Comparison of ENCODE assay signal across 11 cellular contexts in genomic region chr7:139798221-139798620, GRCh38. TPM values are rescaled to one million over a fixed set of nuclear protein-coding genes. Genes with fewer than 3 reads are reported as not detected.
DNase-seq lines count a peak whose midpoint lies in the region; ATAC-seq and TF ChIP-seq lines count a peak whose summit lies in the region.
"Had no signal": no experiment of that assay in that cellular context is flagged by ENCODE, and none has a peak within 500 bp of the region (broad histone marks: within the 10 kb centered on the region; RNA-seq: fewer than 3 reads in every experiment).

No MANE protein-coding gene starts in this region.

- H3K4me1 ChIP-seq in KMS-11 (ENCODE audit: low read depth, poor library complexity, severe bottlenecking) (peaks cover 26% of the 10 kb centered on the region), mucosa of descending colon (ENCODE audit: low read depth) (no peaks in the 10 kb centered on the region), testis (no peaks in the 10 kb centered on the region), sigmoid colon (no peaks in the 10 kb centered on the region)

- no peak for TF ChIP-seq POLR2A in testis (IDR thresholded peaks at IDR 0.05)
- TF ChIP-seq POLR2A in sigmoid colon (IDR thresholded peaks at IDR 0.05) = no peak

- TF ChIP-seq EP300 in sigmoid colon (IDR thresholded peaks at IDR 0.05) = no peak

- H3K27ac Mint-ChIP-seq in naive thymus-derived CD8-positive, alpha-beta T cell = peak overlapping the region in 2 of 10 donors; percentile 10 to 37

- TF ChIP-seq CTCF in KMS-11 (conservative IDR thresholded peaks at IDR 0.05; ENCODE audit: low read depth, low read length) (no peak), mucosa of descending colon (IDR thresholded peaks at IDR 0.05) (no peak), testis (IDR thresholded peaks at IDR 0.05) (no peak), sigmoid colon (IDR thresholded peaks at IDR 0.05) (no peak)

- H3K36me3 ChIP-seq in KMS-11 (ENCODE audit: insufficient read depth) (no peaks in the 10 kb centered on the region), mucosa of descending colon (ENCODE audit: low read depth) (no peaks in the 10 kb centered on the region), testis (ENCODE audit: low read depth, missing control alignments) (no peaks in the 10 kb centered on the region), sigmoid colon (no peaks in the 10 kb centered on the region)
- H3K36me3 ChIP-seq: neutrophil had no signal

- H3K27me3 ChIP-seq in KMS-11 (ENCODE audit: insufficient read depth, low read depth) (no peaks in the 10 kb centered on the region), testis (no peaks in the 10 kb centered on the region), sigmoid colon (peaks cover 0 to under 1% (median 0%) of the 10 kb centered on the region in 3 donors)
- H3K27me3 ChIP-seq: neutrophil had no signal

- ATAC-seq in GM18858 (IDR thresholded peaks at IDR 0.05; ENCODE audit: unreplicated experiment) (peak; percentile 88), GM21529 (IDR thresholded peaks at IDR 0.05; ENCODE audit: unreplicated experiment) (peak; percentile 83), mucosa of descending colon (peak; percentile 96), GM18861 (IDR thresholded peaks at IDR 0.05; ENCODE audit: unreplicated experiment) (no peak)
- no peak for ATAC-seq in naive thymus-derived CD8-positive, alpha-beta T cell

- peaks cover 0 to 3% (median 0%) of the 10 kb centered on the region in 5 donors for H3K27me3 Mint-ChIP-seq in naive thymus-derived CD8-positive, alpha-beta T cell

- 42 to 56% methylated on average over 10 of the region's 10 CpGs for WGBS in testis, 2 donors
- WGBS in sigmoid colon, 2 donors = 23 to 49% methylated on average over 10 of the region's 10 CpGs

- DNase-seq in mucosa of descending colon = peak in 2 of 3 donors; percentile 63 to 72
- no peak for DNase-seq in testis
- DNase-seq in sigmoid colon = no peak
- no peak for DNase-seq in naive thymus-derived CD8-positive, alpha-beta T cell
- DNase-seq: DMS79 treated with DMSO at 0.1 percent for 48 hours, H7 had no signal

- peak overlapping the region; percentile 72 for H2AFZ ChIP-seq in KMS-11 (ENCODE audit: low read depth)

- POLR2A ChIA-PET in naive thymus-derived CD8-positive, alpha-beta T cell (lab: Charles Lee) = no interaction called here

- no peaks in the 10 kb centered on the region for H4K20me1 ChIP-seq in KMS-11 (ENCODE audit: insufficient read depth)

- peak overlapping the region; percentile 82 for H3K4me2 ChIP-seq in KMS-11

- H3K4me1 Mint-ChIP-seq in naive thymus-derived CD8-positive, alpha-beta T cell = peaks cover 0 to 11% (median 5%) of the 10 kb centered on the region in 4 donors

- no peaks in the 10 kb centered on the region for H3K79me2 ChIP-seq in KMS-11 (ENCODE audit: insufficient read depth, low read depth)

- H3K4me3 ChIP-seq in KMS-11 (IDR thresholded peaks at IDR 0.05; ENCODE audit: insufficient read depth, low read depth, low read length) (no peak overlapping the region), mucosa of descending colon (no peak overlapping the region), testis (no peak overlapping the region), sigmoid colon (no peak overlapping the region)

- peak overlapping the region; percentile 55; the same call in 1 of the 2 replicates for H3K9ac ChIP-seq in KMS-11

- H3K4me3 Mint-ChIP-seq in naive thymus-derived CD8-positive, alpha-beta T cell = no peak overlapping the region

- intact Hi-C loops in mucosa of descending colon (cut with DNase I, micrococcal nuclease) = no loop called here
- intact Hi-C loops in testis (cut with DNase I; ENCODE audit: low total_unique reads) = no loop called here
- intact Hi-C loops in sigmoid colon (cut with DNase I) = no loop called here

- peak overlapping the region; percentile 71 for H3K27ac ChIP-seq in KMS-11
- H3K27ac ChIP-seq in testis = no peak overlapping the region
- H3K27ac ChIP-seq in sigmoid colon = no peak overlapping the region
- H3K27ac ChIP-seq: neutrophil had no signal

- H3K36me3 Mint-ChIP-seq in naive thymus-derived CD8-positive, alpha-beta T cell = peaks cover 0 to 14% (median 6%) of the 10 kb centered on the region in 3 donors

- H3K9me3 Mint-ChIP-seq in naive thymus-derived CD8-positive, alpha-beta T cell = peaks cover 0 to 15% (median 9%) of the 10 kb centered on the region in 9 donors

- H3K9me3 ChIP-seq in mucosa of descending colon (peaks cover 2% of the 10 kb centered on the region), testis (no peaks in the 10 kb centered on the region), sigmoid colon (no peaks in the 10 kb centered on the region)
- H3K9me3 ChIP-seq: neutrophil had no signal

RNA-seq across cellular contexts. Expression of gene HIPK2, which starts 20.4 kb away (rescaled TPM):
- 10 to 100 TPM; 29.9 to 63.6 (median 39.9) TPM for total RNA-seq in mucosa of descending colon
- 10 to 100 TPM; 17.8 to 22.4 TPM for total RNA-seq in testis
- polyA plus RNA-seq in testis (ENCODE audit: insufficient read depth, low read depth, low replicate concordance) = 6.3 TPM
- 10 to 100 TPM in 1 of 4 donors, 1 to 10 TPM in 3; 7.8 to 11.6 (median 8.8) TPM for total RNA-seq in sigmoid colon
- 10 to 100 TPM in 1 of 3 donors, 1 to 10 TPM in 2; 2.4 to 15.7 (median 7.6) TPM for polyA plus RNA-seq in sigmoid colon
- 10 to 100 TPM; 28.7 to 32.9 TPM for total RNA-seq in naive thymus-derived CD8-positive, alpha-beta T cell
- 1 to 10 TPM; 2.1 to 4.3 (median 3.1) TPM for polyA plus RNA-seq in naive thymus-derived CD8-positive, alpha-beta T cell

RNA-seq across cellular contexts. Expression of gene TBXAS1, which starts 30.8 kb away (rescaled TPM):
- total RNA-seq in mucosa of descending colon (10 to 100 TPM in 1 of 3 donors, 1 to 10 TPM in 2; 9.4 to 15.6 (median 9.7) TPM), testis (1 to 10 TPM; 5.2 to 5.7 TPM), sigmoid colon (10 to 100 TPM; 19.3 to 28.2 (median 21.5) TPM)
- polyA plus RNA-seq in testis (ENCODE audit: insufficient read depth, low read depth, low replicate concordance) (4.9 TPM), sigmoid colon (10 to 100 TPM in 2 of 3 donors, 1 to 10 TPM in 1; 6.0 to 14.2 (median 13.4) TPM)
- total RNA-seq in naive thymus-derived CD8-positive, alpha-beta T cell = 1 to 10 TPM; 1.6 to 2.7 TPM
- polyA plus RNA-seq in naive thymus-derived CD8-positive, alpha-beta T cell = 1 to 10 TPM in 1 of 3 donors, under 1 TPM in 2; 0.41 to 1.1 (median 0.75) TPM

Comparison
In these comparisons a context has a peak if more than half of its experiments do, and no peak if none do; other contexts are left out.
1. ATAC-seq: peak in GM18858 (single experiment), GM21529 (single experiment) and mucosa of descending colon (single experiment); none in GM18861 (single experiment) and naive thymus-derived CD8-positive, alpha-beta T cell (0 of 2).
2. DNase-seq: peak in mucosa of descending colon (2 of 3); none in testis (single experiment), sigmoid colon (single experiment) and naive thymus-derived CD8-positive, alpha-beta T cell (0 of 10).